ENCODE assay signal across 13 cellular contexts in genomic region chr22:40939202-40939601, GRCh38.
"Had no signal": no experiment of that assay in that cellular context is flagged by ENCODE, and none has a peak within 500 bp of the region (broad histone marks: within the 10 kb centered on the region; RNA-seq: fewer than 3 reads in every experiment).

No MANE protein-coding gene starts in this region.

- H3K27me3 Mint-ChIP-seq: dendritic cell treated with granulocyte-macrophage colony-stimulating factor and Interleukin-4, amounts not matched to agents 40 ng/mL and 50 ng/mL, for 4 days; memory B cell; stimulated activated naive CD8-positive, alpha-beta T cell treated with anti-CD3 and anti-CD28 coated beads, Interleukin-15, Interleukin-2, amounts not matched to agents 100 ng/mL and 50 ng/mL, for 24 hours had no signal

- H3K36me3 Mint-ChIP-seq: activated naive CD4-positive, alpha-beta T cell treated with anti-CD3 and anti-CD28 coated beads, Interleukin-2, amount 50 U/mL, for 72 hours; memory B cell had no signal

- H3K9me3 Mint-ChIP-seq: activated naive CD4-positive, alpha-beta T cell treated with anti-CD3 and anti-CD28 coated beads, Interleukin-2, amount 50 U/mL, for 72 hours; dendritic cell treated with granulocyte-macrophage colony-stimulating factor and Interleukin-4, amounts not matched to agents 40 ng/mL and 50 ng/mL, for 4 days; stimulated activated naive CD8-positive, alpha-beta T cell treated with anti-CD3 and anti-CD28 coated beads, Interleukin-15, Interleukin-2, amounts not matched to agents 100 ng/mL and 50 ng/mL, for 24 hours had no signal

- H3K4me3 ChIP-seq: adrenal gland, breast epithelium, spleen had no signal

- H3K27me3 ChIP-seq: adrenal gland, breast epithelium, spleen had no signal

- H3K27ac ChIP-seq: adrenal gland, breast epithelium, spleen had no signal

- H3K36me3 ChIP-seq: adrenal gland, breast epithelium had no signal

- H3K4me1 ChIP-seq: adrenal gland, breast epithelium had no signal

- H3K27ac Mint-ChIP-seq: activated naive CD4-positive, alpha-beta T cell treated with anti-CD3 and anti-CD28 coated beads, Interleukin-2, amount 50 U/mL, for 72 hours; dendritic cell treated with granulocyte-macrophage colony-stimulating factor and Interleukin-4, amounts not matched to agents 40 ng/mL and 50 ng/mL, for 4 days; memory B cell; stimulated activated naive CD8-positive, alpha-beta T cell treated with anti-CD3 and anti-CD28 coated beads, Interleukin-15, Interleukin-2, amounts not matched to agents 100 ng/mL and 50 ng/mL, for 24 hours had no signal

- H3K9me3 ChIP-seq: adrenal gland, breast epithelium, spleen had no signal

- H3K4me3 Mint-ChIP-seq: dendritic cell treated with granulocyte-macrophage colony-stimulating factor and Interleukin-4, amounts not matched to agents 40 ng/mL and 50 ng/mL, for 4 days; memory B cell; stimulated activated naive CD8-positive, alpha-beta T cell treated with anti-CD3 and anti-CD28 coated beads, Interleukin-15, Interleukin-2, amounts not matched to agents 100 ng/mL and 50 ng/mL, for 24 hours had no signal

- DNase-seq: activated effector memory CD4-positive, alpha-beta T cell treated with anti-CD3 and anti-CD28 coated beads, Interleukin-2, amount 50 U/mL, for 16 hours; adrenal gland; effector memory CD4-positive, alpha-beta T cell; left ventricle myocardium superior; occipital lobe; retina; spleen; SW 1271 had no signal
